ENCODE assay signal across 1 cellular context in genomic region chrX:150897371-150898319, GRCh38.
TF ChIP-seq lines count a peak whose summit lies in the region.

No MANE protein-coding gene starts in this region.

TF ChIP-seq in GM23338, 12 proteins besides CTCF, POLR2A, EP300 and RAD21 (continued from another document):
- TF ChIP-seq, protein P1, sequence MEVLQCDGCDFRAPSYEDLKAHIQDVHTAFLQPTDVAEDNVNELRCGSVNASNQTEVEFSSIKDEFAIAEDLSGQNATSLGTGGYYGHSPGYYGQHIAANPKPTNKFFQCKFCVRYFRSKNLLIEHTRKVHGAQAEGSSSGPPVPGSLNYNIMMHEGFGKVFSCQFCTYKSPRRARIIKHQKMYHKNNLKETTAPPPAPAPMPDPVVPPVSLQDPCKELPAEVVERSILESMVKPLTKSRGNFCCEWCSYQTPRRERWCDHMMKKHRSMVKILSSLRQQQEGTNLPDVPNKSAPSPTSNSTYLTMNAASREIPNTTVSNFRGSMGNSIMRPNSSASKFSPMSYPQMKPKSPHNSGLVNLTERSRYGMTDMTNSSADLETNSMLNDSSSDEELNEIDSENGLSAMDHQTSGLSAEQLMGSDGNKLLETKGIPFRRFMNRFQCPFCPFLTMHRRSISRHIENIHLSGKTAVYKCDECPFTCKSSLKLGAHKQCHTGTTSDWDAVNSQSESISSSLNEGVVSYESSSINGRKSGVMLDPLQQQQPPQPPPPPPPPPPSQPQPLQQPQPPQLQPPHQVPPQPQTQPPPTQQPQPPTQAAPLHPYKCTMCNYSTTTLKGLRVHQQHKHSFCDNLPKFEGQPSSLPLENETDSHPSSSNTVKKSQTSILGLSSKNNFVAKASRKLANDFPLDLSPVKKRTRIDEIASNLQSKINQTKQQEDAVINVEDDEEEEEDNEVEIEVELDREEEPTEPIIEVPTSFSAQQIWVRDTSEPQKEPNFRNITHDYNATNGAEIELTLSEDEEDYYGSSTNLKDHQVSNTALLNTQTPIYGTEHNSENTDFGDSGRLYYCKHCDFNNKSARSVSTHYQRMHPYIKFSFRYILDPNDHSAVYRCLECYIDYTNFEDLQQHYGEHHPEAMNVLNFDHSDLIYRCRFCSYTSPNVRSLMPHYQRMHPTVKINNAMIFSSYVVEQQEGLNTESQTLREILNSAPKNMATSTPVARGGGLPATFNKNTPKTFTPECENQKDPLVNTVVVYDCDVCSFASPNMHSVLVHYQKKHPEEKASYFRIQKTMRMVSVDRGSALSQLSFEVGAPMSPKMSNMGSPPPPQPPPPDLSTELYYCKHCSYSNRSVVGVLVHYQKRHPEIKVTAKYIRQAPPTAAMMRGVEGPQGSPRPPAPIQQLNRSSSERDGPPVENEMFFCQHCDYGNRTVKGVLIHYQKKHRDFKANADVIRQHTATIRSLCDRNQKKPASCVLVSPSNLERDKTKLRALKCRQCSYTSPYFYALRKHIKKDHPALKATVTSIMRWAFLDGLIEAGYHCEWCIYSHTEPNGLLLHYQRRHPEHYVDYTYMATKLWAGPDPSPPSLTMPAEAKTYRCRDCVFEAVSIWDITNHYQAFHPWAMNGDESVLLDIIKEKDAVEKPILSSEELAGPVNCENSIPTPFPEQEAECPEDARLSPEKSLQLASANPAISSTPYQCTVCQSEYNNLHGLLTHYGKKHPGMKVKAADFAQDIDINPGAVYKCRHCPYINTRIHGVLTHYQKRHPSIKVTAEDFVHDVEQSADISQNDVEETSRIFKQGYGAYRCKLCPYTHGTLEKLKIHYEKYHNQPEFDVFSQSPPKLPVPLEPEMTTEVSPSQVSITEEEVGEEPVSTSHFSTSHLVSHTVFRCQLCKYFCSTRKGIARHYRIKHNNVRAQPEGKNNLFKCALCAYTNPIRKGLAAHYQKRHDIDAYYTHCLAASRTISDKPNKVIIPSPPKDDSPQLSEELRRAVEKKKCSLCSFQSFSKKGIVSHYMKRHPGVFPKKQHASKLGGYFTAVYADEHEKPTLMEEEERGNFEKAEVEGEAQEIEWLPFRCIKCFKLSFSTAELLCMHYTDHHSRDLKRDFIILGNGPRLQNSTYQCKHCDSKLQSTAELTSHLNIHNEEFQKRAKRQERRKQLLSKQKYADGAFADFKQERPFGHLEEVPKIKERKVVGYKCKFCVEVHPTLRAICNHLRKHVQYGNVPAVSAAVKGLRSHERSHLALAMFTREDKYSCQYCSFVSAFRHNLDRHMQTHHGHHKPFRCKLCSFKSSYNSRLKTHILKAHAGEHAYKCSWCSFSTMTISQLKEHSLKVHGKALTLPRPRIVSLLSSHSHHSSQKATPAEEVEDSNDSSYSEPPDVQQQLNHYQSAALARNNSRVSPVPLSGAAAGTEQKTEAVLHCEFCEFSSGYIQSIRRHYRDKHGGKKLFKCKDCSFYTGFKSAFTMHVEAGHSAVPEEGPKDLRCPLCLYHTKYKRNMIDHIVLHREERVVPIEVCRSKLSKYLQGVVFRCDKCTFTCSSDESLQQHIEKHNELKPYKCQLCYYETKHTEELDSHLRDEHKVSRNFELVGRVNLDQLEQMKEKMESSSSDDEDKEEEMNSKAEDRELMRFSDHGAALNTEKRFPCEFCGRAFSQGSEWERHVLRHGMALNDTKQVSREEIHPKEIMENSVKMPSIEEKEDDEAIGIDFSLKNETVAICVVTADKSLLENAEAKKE (CRISPR knock-in tag; IDR thresholded peaks at IDR 0.05): no peak
- TF ChIP-seq ZNF331 (CRISPR knock-in tag; IDR thresholded peaks at IDR 0.05; ENCODE audit: low read depth) (no peak), ZNF114 (CRISPR knock-in tag; IDR thresholded peaks at IDR 0.05) (no peak), EZH2phosphoT487 (IDR thresholded peaks at IDR 0.05; ENCODE audit: unreplicated experiment) (no peak), STAT1 (IDR thresholded peaks at IDR 0.05; ENCODE audit: unreplicated experiment) (no peak), CREB1 (CRISPR knock-in tag; IDR thresholded peaks at IDR 0.05; ENCODE audit: low read depth) (no peak), POLR2AphosphoS5 (IDR thresholded peaks at IDR 0.05; ENCODE audit: low read depth) (no peak), EZH2 (IDR thresholded peaks at IDR 0.05; ENCODE audit: low read depth, unreplicated experiment) (no peak), JUNB (IDR thresholded peaks at IDR 0.05; ENCODE audit: unreplicated experiment) (no peak)
- TF ChIP-seq, protein P2, sequence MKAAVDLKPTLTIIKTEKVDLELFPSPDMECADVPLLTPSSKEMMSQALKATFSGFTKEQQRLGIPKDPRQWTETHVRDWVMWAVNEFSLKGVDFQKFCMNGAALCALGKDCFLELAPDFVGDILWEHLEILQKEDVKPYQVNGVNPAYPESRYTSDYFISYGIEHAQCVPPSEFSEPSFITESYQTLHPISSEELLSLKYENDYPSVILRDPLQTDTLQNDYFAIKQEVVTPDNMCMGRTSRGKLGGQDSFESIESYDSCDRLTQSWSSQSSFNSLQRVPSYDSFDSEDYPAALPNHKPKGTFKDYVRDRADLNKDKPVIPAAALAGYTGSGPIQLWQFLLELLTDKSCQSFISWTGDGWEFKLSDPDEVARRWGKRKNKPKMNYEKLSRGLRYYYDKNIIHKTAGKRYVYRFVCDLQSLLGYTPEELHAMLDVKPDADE (IDR thresholded peaks at IDR 0.05): no peak
